ENCODE assay signal across 21 cellular contexts in the genomic region with DNA sequence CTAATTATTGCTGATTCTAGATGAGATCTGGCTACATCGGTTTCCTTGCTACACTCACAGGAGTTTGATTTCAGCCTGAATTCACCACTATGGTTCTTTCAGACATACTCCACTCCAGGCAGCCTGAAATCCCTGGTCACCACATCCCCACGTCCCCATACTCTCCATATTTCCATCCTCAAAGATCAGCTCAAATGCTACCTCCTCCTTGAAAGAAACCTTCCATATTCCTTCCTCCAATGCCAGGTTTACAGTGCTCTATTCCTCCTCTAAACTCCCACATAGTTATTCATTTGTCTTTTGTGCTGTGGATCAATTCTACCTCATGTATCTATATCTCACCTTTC.
DNase-seq lines count a peak whose midpoint lies in the region; ATAC-seq, FAIRE-seq and TF ChIP-seq lines count a peak whose summit lies in the region.
"Had no signal": no experiment of that assay in that cellular context is flagged by ENCODE, and none has a peak within 500 bp of the region (broad histone marks: within the 10 kb centered on the region; RNA-seq: fewer than 3 reads in every experiment).

No MANE protein-coding gene starts in this region.

- H3K36me3 ChIP-seq in astrocyte (ENCODE audit: insufficient read depth, low read length) = no peaks in the 10 kb centered on the region
- no peaks in the 10 kb centered on the region for H3K36me3 ChIP-seq in mucosa of descending colon (ENCODE audit: low read depth)
- H3K36me3 ChIP-seq: SJSA1 had no signal

- no peaks in the 10 kb centered on the region for H3K27me3 ChIP-seq in astrocyte (ENCODE audit: insufficient read depth, low read length)
- H3K27me3 ChIP-seq: SJSA1 had no signal

- H2AFZ ChIP-seq in astrocyte (ENCODE audit: low read depth, low read length) = no peak overlapping the region

- no peak overlapping the region for H3K4me3 ChIP-seq in A549
- H3K4me3 ChIP-seq in astrocyte (ENCODE audit: insufficient read depth, low read depth, low read length) = no peak overlapping the region
- H3K4me3 ChIP-seq in epithelial cell of proximal tubule (ENCODE audit: low read depth, low read length) = peak overlapping the region; percentile 24
- H3K4me3 ChIP-seq in mucosa of descending colon = no peak overlapping the region
- H3K4me3 ChIP-seq: SJSA1 had no signal

- peak overlapping the region; percentile 17 for H3K4me3 Mint-ChIP-seq in astrocyte (ENCODE audit: unreplicated experiment)
- H3K4me3 Mint-ChIP-seq: CD14-positive monocyte had no signal

- TF ChIP-seq CTCF in A549 (IDR thresholded peaks at IDR 0.05) = no peak
- TF ChIP-seq CTCF in astrocyte (IDR thresholded peaks at IDR 0.05; ENCODE audit: insufficient read depth, low read depth, low read length) = no peak
- TF ChIP-seq CTCF in epithelial cell of proximal tubule (conservative IDR thresholded peaks at IDR 0.05; ENCODE audit: low read depth, low read length) = no peak
- no peak for TF ChIP-seq CTCF in mucosa of descending colon (IDR thresholded peaks at IDR 0.05)

- FAIRE-seq in A549 (lab: Jason Lieb, UNC) (no peak), astrocyte (lab: Jason Lieb, UNC) (no peak)
- FAIRE-seq: GM12892 had no signal

- DNase-seq in A549 (ENCODE audit: low read depth in 1 of 2, low spot score in 1 of 2) (no peak), astrocyte (ENCODE audit: low read depth) (no peak), epithelial cell of proximal tubule (ENCODE audit: low read depth) (no peak), mucosa of descending colon (no peak), DMS53 (lab: John Stamatoyannopoulos, UW) (no peak), middle frontal gyrus (ENCODE audit: extremely low spot score, low spot score) (no peak)
- DNase-seq: DMS79 treated with DMSO at 0.1 percent for 48 hours; GDM1; HCEC 1CT; NCI-H1694; NCI-H2107; NCI-H226; NCI-H69; NK-92 treated with Interleukin-12 subunit alpha and Interleukin-12 subunit beta, amount 100 ng/mL, for 24 hours; OCI-M1; RPMI8226 had no signal

- intact Hi-C loops in mucosa of descending colon (cut with DNase I, micrococcal nuclease) = no loop called here

- TF ChIP-seq RAD21 in A549 (conservative IDR thresholded peaks at IDR 0.05 in 1 of 2, IDR thresholded peaks at IDR 0.05 in 1 of 2) = no peak

- H3K4me2 ChIP-seq in A549 (peak overlapping the region; percentile 91), astrocyte (ENCODE audit: low read length) (no peak overlapping the region)

- peaks cover 30% of the 10 kb centered on the region for H4K20me1 ChIP-seq in astrocyte (ENCODE audit: insufficient read depth, low read length)

- H3K9me3 ChIP-seq in A549 = no peaks in the 10 kb centered on the region
- no peaks in the 10 kb centered on the region for H3K9me3 ChIP-seq in astrocyte (ENCODE audit: insufficient read depth, low read depth, low read length)
- no peaks in the 10 kb centered on the region for H3K9me3 ChIP-seq in mucosa of descending colon
- H3K9me3 ChIP-seq: SJSA1 had no signal

- no peaks in the 10 kb centered on the region for H3K27me3 Mint-ChIP-seq in astrocyte (ENCODE audit: low read depth, unreplicated experiment)

- 3% methylated on average over 2 of the region's 2 CpGs for WGBS in A549 (ENCODE audit: missing lambda C conversion rate)

- H3K27ac ChIP-seq in A549 (peak overlapping the region; percentile 80 to 94), astrocyte (ENCODE audit: low read depth, low read length) (no peak overlapping the region)
- H3K27ac ChIP-seq: SJSA1 had no signal

- H3K4me1 Mint-ChIP-seq in astrocyte (ENCODE audit: low read depth, unreplicated experiment) = peaks cover 64% of the 10 kb centered on the region
- H3K4me1 Mint-ChIP-seq: CD14-positive monocyte had no signal

- no peak overlapping the region for H3K9ac ChIP-seq in astrocyte (ENCODE audit: low read length)

- H3K79me2 ChIP-seq in astrocyte (ENCODE audit: insufficient read depth, low read length) = peaks cover 85% of the 10 kb centered on the region

- CTCF ChIA-PET in A549 (lab: Yijun Ruan, JAX) = interaction anchor here (0.9 to 2.2 kb wide), 10 partner anchors 9 to 416 kb away, joined by 3 to 9 read pairs (median 4); no protein-coding TSS in a partner anchor

- no peak for TF ChIP-seq POLR2A in A549 (IDR thresholded peaks at IDR 0.05; ENCODE audit: low read length)

- H3K9me3 Mint-ChIP-seq in astrocyte (ENCODE audit: unreplicated experiment) = no peaks in the 10 kb centered on the region
- H3K9me3 Mint-ChIP-seq: CD14-positive monocyte had no signal

- H3K36me3 Mint-ChIP-seq in astrocyte (ENCODE audit: low read depth, unreplicated experiment) = no peaks in the 10 kb centered on the region
- H3K36me3 Mint-ChIP-seq: CD14-positive monocyte had no signal

- H3K27ac Mint-ChIP-seq in astrocyte (ENCODE audit: unreplicated experiment) = peak overlapping the region; percentile 8
- H3K27ac Mint-ChIP-seq: CD14-positive monocyte had no signal

- H3K4me1 ChIP-seq in A549 (peaks cover 83% of the 10 kb centered on the region), astrocyte (ENCODE audit: insufficient read depth, low read length) (peaks cover 25% of the 10 kb centered on the region), mucosa of descending colon (ENCODE audit: low read depth) (peaks cover 10% of the 10 kb centered on the region)

- TF ChIP-seq EP300 in A549 (IDR thresholded peaks at IDR 0.05) = peak in 1 of 2 experiments; percentile 15; a peak in 1 of 5 replicates

- POLR2A ChIA-PET in A549 (lab: Yijun Ruan, JAX) = interaction anchor here (0.7 to 1.3 kb wide), 4 partner anchors 10 to 124 kb away, joined by 3 to 6 read pairs (median 3); no protein-coding TSS in a partner anchor

- ATAC-seq in A549 = peak; percentile 51 to 57; a peak in 5 of 6 replicates
- peak; percentile 30 for ATAC-seq in mucosa of descending colon
- ATAC-seq in GM19395 (IDR thresholded peaks at IDR 0.05; ENCODE audit: unreplicated experiment) = no peak
- ATAC-seq in GM21381 (IDR thresholded peaks at IDR 0.05; ENCODE audit: unreplicated experiment) = no peak

TF ChIP-seq in A549, 52 proteins besides CTCF, POLR2A, EP300 and RAD21:
- TF ChIP-seq, protein P1, sequence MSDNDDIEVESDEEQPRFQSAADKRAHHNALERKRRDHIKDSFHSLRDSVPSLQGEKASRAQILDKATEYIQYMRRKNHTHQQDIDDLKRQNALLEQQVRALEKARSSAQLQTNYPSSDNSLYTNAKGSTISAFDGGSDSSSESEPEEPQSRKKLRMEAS (IDR thresholded peaks at IDR 0.05) = peak; percentile 13; the same call in 1 of the 2 replicates
- no peak for TF ChIP-seq MAFK (IDR thresholded peaks at IDR 0.05; ENCODE audit: partially characterized antibody)

Comparison
In these comparisons a context has a peak if more than half of its experiments do, and no peak if none do; other contexts are left out.
1. ATAC-seq: peak in A549 (2 of 2) and mucosa of descending colon (single experiment); none in GM19395 (single experiment) and GM21381 (single experiment).